1 cellular context compared by ENCODE assay signal in genomic region chr5:69083412-69083811, GRCh38.
TF ChIP-seq lines count a peak whose summit lies in the region.

No MANE protein-coding gene starts in this region.

TF ChIP-seq in K562, 482 proteins besides CTCF, POLR2A, EP300 and RAD21 (continued from another document):
- TF ChIP-seq ZBTB40 (IDR thresholded peaks at IDR 0.05) (0 out of 2 replicates have a peak, but pooled peaks have one; percentile 26), ZBTB40 (CRISPR knock-in tag; IDR thresholded peaks at IDR 0.05) (no peak), ZNF24 (IDR thresholded peaks at IDR 0.05) (no peak), DMBX1 (CRISPR knock-in tag; IDR thresholded peaks at IDR 0.05; ENCODE audit: borderline replicate concordance) (peak; percentile 41; the same call in 1 of the 2 replicates)
